Comparison of ENCODE assay signal across 8 cellular contexts in genomic region chr17:38871247-38871991, GRCh38. TPM values are rescaled to one million over a fixed set of nuclear protein-coding genes. Genes with fewer than 3 reads are reported as not detected.
A peak's percentile ranks its signal among the peaks of the same experiment; 100 is the strongest.
DNase-seq lines count a peak whose midpoint lies in the region; ATAC-seq and TF ChIP-seq lines count a peak whose summit lies in the region.

No MANE protein-coding gene starts in this region.

- H3K4me2 ChIP-seq in KMS-11: peak overlapping the region; percentile 97

- TF ChIP-seq POLR2A in lower leg skin (IDR thresholded peaks at IDR 0.05): no peak

- no peaks in the 10 kb centered on the region for H4K20me1 ChIP-seq in KMS-11 (ENCODE audit: insufficient read depth)

- H3K4me1 ChIP-seq in Caco-2 (peaks cover 47% of the 10 kb centered on the region), KMS-11 (ENCODE audit: low read depth, poor library complexity, severe bottlenecking) (peaks cover 29% of the 10 kb centered on the region)

- H2AFZ ChIP-seq in KMS-11 (ENCODE audit: low read depth): peak overlapping the region; percentile 31; the same call in 1 of the 2 replicates

- no peaks in the 10 kb centered on the region for H3K36me3 ChIP-seq in Caco-2 (ENCODE audit: control insufficient read depth, insufficient read depth, low read length)
- H3K36me3 ChIP-seq in KMS-11 (ENCODE audit: insufficient read depth): no peaks in the 10 kb centered on the region

- H3K27ac ChIP-seq in KMS-11: peak overlapping the region; percentile 55

- TF ChIP-seq CTCF in Caco-2 (IDR thresholded peaks at IDR 0.05; ENCODE audit: insufficient read depth in 1 of 2, low read depth in 1 of 2, low read length in 1 of 2, severe bottlenecking in 1 of 2, unreplicated experiment in 1 of 2): peak in 1 of 2 experiments; percentile 48
- no peak for TF ChIP-seq CTCF in KMS-11 (conservative IDR thresholded peaks at IDR 0.05; ENCODE audit: low read depth, low read length)
- no peak for TF ChIP-seq CTCF in WTC11 (IDR thresholded peaks at IDR 0.05)
- peak; percentile 50 for TF ChIP-seq CTCF in chondrocyte (IDR thresholded peaks at IDR 0.05)
- TF ChIP-seq CTCF in lower leg skin (IDR thresholded peaks at IDR 0.05): no peak

- peaks cover 53% of the 10 kb centered on the region for H3K79me2 ChIP-seq in KMS-11 (ENCODE audit: insufficient read depth, low read depth)

- intact Hi-C loops in Caco-2 (cut with micrococcal nuclease; ENCODE audit: unreplicated experiment) (loop anchor here (1.0 to 5.0 kb wide), 3 partner anchors 18 to 96 kb away; partner anchors contain the start of genes FBXO47 and RPL23), lower leg skin (cut with DNase I; ENCODE audit: low total_unique reads) (no loop called here)

- H3K9me3 Mint-ChIP-seq in Caco-2 (ENCODE audit: unreplicated experiment): no peaks in the 10 kb centered on the region
- no peaks in the 10 kb centered on the region for H3K9me3 Mint-ChIP-seq in WTC11
- no peaks in the 10 kb centered on the region for H3K9me3 Mint-ChIP-seq in chondrocyte (ENCODE audit: low read depth)

- H3K36me3 Mint-ChIP-seq in Caco-2 (ENCODE audit: insufficient read depth, unreplicated experiment) (peaks cover 62% of the 10 kb centered on the region), WTC11 (no peaks in the 10 kb centered on the region), chondrocyte (ENCODE audit: low read depth) (peaks cover 10% of the 10 kb centered on the region)

- POLR2A ChIA-PET in Caco-2 (lab: Charles Lee): interaction anchor here (0.5 to 1.1 kb wide), 6 partner anchors 17 to 616 kb away, joined by 3 to 13 read pairs (median 6); partner anchors contain the start of genes MED1, PSMB3, RPL19 and RPL23
- POLR2A ChIA-PET in WTC11 (lab: Charles Lee): interaction anchor here (0.8 to 3.3 kb wide), 3 partner anchors 8 to 30 kb away, joined by 3 to 13 read pairs (median 5); partner anchors contain the start of gene RPL23

- peak overlapping the region; percentile 86 for H3K4me3 Mint-ChIP-seq in Caco-2 (ENCODE audit: unreplicated experiment)
- H3K4me3 Mint-ChIP-seq in WTC11: peak overlapping the region; percentile 80
- peak overlapping the region; percentile 97 for H3K4me3 Mint-ChIP-seq in chondrocyte (ENCODE audit: unreplicated experiment)

- H3K9ac ChIP-seq in KMS-11: peak overlapping the region; percentile 58; the same call in 1 of the 2 replicates

- no peaks in the 10 kb centered on the region for H3K9me3 ChIP-seq in Caco-2

- no peaks in the 10 kb centered on the region for H3K27me3 Mint-ChIP-seq in Caco-2 (ENCODE audit: insufficient read depth, unreplicated experiment)
- H3K27me3 Mint-ChIP-seq in WTC11 (ENCODE audit: low read depth): no peaks in the 10 kb centered on the region
- H3K27me3 Mint-ChIP-seq in chondrocyte (ENCODE audit: low read depth): no peaks in the 10 kb centered on the region

- WGBS in lower leg skin, 2 donors: 17 to 18% methylated on average over 11 of the region's 11 CpGs

- ATAC-seq in WTC11 (0 out of 2 replicates have a peak, but pooled peaks have one; percentile 1), GM18870 (IDR thresholded peaks at IDR 0.05; ENCODE audit: unreplicated experiment) (no peak)

- no TSS peak for BruUV-seq in Caco-2 (replicated peaks; lab: Mats Ljungman, UMichigan)

- peaks cover 14% of the 10 kb centered on the region for H3K4me1 Mint-ChIP-seq in Caco-2 (ENCODE audit: low read depth, unreplicated experiment)
- H3K4me1 Mint-ChIP-seq in WTC11: peaks cover 53% of the 10 kb centered on the region
- peaks cover 68% of the 10 kb centered on the region for H3K4me1 Mint-ChIP-seq in chondrocyte (ENCODE audit: low read depth)

- DNase-seq in Caco-2 (peak; percentile 87 to 91), WTC11 (ENCODE audit: low spot score) (no peak), chondrocyte (ENCODE audit: low spot score) (no peak), lower leg skin (ENCODE audit: low spot score in 2 of 2) (peak; percentile 75 to 93), iPS-NIHi11 (ENCODE audit: low spot score) (no peak)
- peak; percentile 51 to 74 (median 64) for DNase-seq in stimulated activated CD4-positive, alpha-beta T cell treated with anti-CD3 and anti-CD28 coated beads, TNF-alpha, amount 100 ng/mL, for 4 hours (ENCODE audit: low read depth in 3 of 3)

- H3K4me3 ChIP-seq in Caco-2 (ENCODE audit: low read depth, low read length): peak overlapping the region; percentile 79
- H3K4me3 ChIP-seq in KMS-11 (IDR thresholded peaks at IDR 0.05; ENCODE audit: insufficient read depth, low read depth, low read length): no peak overlapping the region
- peak overlapping the region; percentile 50 for H3K4me3 ChIP-seq in lower leg skin (ENCODE audit: low read depth, poor library complexity, severe bottlenecking)

- peak overlapping the region; percentile 92 for H3K27ac Mint-ChIP-seq in Caco-2 (ENCODE audit: unreplicated experiment)
- H3K27ac Mint-ChIP-seq in WTC11: peak overlapping the region; percentile 76
- peak overlapping the region; percentile 96 for H3K27ac Mint-ChIP-seq in chondrocyte (ENCODE audit: unreplicated experiment)

- H3K27me3 ChIP-seq in Caco-2 (replicated peaks; ENCODE audit: control insufficient read depth, insufficient read depth, low read length) (no peaks in the 10 kb centered on the region), KMS-11 (ENCODE audit: insufficient read depth, low read depth) (no peaks in the 10 kb centered on the region)

- CTCF ChIA-PET in Caco-2 (lab: Charles Lee): interaction anchor here (0.6 to 3.3 kb wide), 10 partner anchors 9 to 377 kb away, joined by 3 to 20 read pairs (median 5); partner anchors contain the start of genes FBXO47 and RPL23
- CTCF ChIA-PET in WTC11 (lab: Charles Lee): interaction anchor here (0.5 to 2.0 kb wide), 11 partner anchors 9 to 294 kb away, joined by 3 to 10 read pairs (median 3); partner anchors contain the start of gene ARL5C

TF ChIP-seq in WTC11, 78 proteins besides CTCF, POLR2A, EP300 and RAD21:
- TF ChIP-seq MXD4 (CRISPR knock-in tag; IDR thresholded peaks at IDR 0.05; ENCODE audit: borderline replicate concordance) (no peak), GABPB1 (CRISPR knock-in tag; IDR thresholded peaks at IDR 0.05) (peak; percentile 66; the same call in 1 of the 2 replicates)

RNA-seq across cellular contexts. Expression of gene LASP1, which starts 1.6 kb away (rescaled TPM):
- total RNA-seq in Caco-2 (2022): 137 and 143 TPM in 2 replicates
- total RNA-seq in WTC11 (2021): 126 to 139 TPM (median 128 TPM) in 3 replicates
- total RNA-seq in chondrocyte: 444 to 599 TPM (median 593 TPM) in 3 replicates
- 10 to 100 TPM; 51.8 to 76.2 (median 63.9) TPM for total RNA-seq in lower leg skin

RNA-seq across cellular contexts. Expression of gene RPL23, which starts 17.9 kb away (rescaled TPM):
- total RNA-seq in Caco-2 (2022) (2,216 and 2,327 TPM in 2 replicates), WTC11 (2021) (1,832 to 2,028 TPM (median 1,945 TPM) in 3 replicates), chondrocyte (916 to 959 TPM (median 937 TPM) in 3 replicates), lower leg skin (1,000 to 10,000 TPM; 1,475 to 2,290 (median 1,639) TPM)

RNA-seq across cellular contexts. Expression of gene CWC25, which starts 46.3 kb away (rescaled TPM):
- 18.2 and 19.1 TPM in 2 replicates for total RNA-seq in Caco-2 (2022)
- 16.1 to 17.3 TPM (median 17.1 TPM) in 3 replicates for total RNA-seq in WTC11 (2021)
- 8.3 to 13.5 TPM (median 11.8 TPM) in 3 replicates for total RNA-seq in chondrocyte
- total RNA-seq in lower leg skin: 10 to 100 TPM; 24.2 to 49.8 (median 33.3) TPM

Comparison
In these comparisons a context has a peak if more than half of its experiments do, and no peak if none do; other contexts are left out.
1. DNase-seq: peak in Caco-2 (2 of 2), lower leg skin (2 of 2) and stimulated activated CD4-positive, alpha-beta T cell treated with anti-CD3 and anti-CD28 coated beads, TNF-alpha, amount 100 ng/mL, for 4 hours (3 of 3); none in WTC11 (single experiment), chondrocyte (single experiment) and iPS-NIHi11 (single experiment).
2. Peak in every context shown above with its lines, with median percentiles within 50 percentile points of each other: H3K27ac Mint-ChIP-seq and H3K4me3 Mint-ChIP-seq.